8 cellular contexts compared by ENCODE assay signal in genomic region chr15:69755571-69756310, GRCh38.
DNase-seq lines count a peak whose midpoint lies in the region; ATAC-seq and TF ChIP-seq lines count a peak whose summit lies in the region.

No MANE protein-coding gene starts in this region.

- peak overlapping the region; percentile 29 for H3K4me3 ChIP-seq in DOHH2 (ENCODE audit: low read length)
- no peak overlapping the region for H3K4me3 ChIP-seq in KMS-11 (IDR thresholded peaks at IDR 0.05; ENCODE audit: insufficient read depth, low read depth, low read length)
- H3K4me3 ChIP-seq in kidney epithelial cell (ENCODE audit: low read depth, low read length) = no peak overlapping the region
- H3K4me3 ChIP-seq in neural progenitor cell = no peak overlapping the region
- no peak overlapping the region for H3K4me3 ChIP-seq in coronary artery

- H3K4me1 ChIP-seq in DOHH2 (ENCODE audit: control insufficient read depth, low read length) (peaks cover 50% of the 10 kb centered on the region), KMS-11 (ENCODE audit: low read depth, poor library complexity, severe bottlenecking) (peaks cover 81% of the 10 kb centered on the region), neural progenitor cell (peaks cover 7% of the 10 kb centered on the region)

- peaks cover 45% of the 10 kb centered on the region for H3K27me3 ChIP-seq in DOHH2 (ENCODE audit: control insufficient read depth, low read length)
- no peaks in the 10 kb centered on the region for H3K27me3 ChIP-seq in KMS-11 (ENCODE audit: insufficient read depth, low read depth)
- peaks cover 2% of the 10 kb centered on the region for H3K27me3 ChIP-seq in kidney epithelial cell (ENCODE audit: control insufficient read depth, insufficient read depth, low read length)
- no peaks in the 10 kb centered on the region for H3K27me3 ChIP-seq in neural progenitor cell

- H2AFZ ChIP-seq in KMS-11 (ENCODE audit: low read depth) (no peak overlapping the region), neural progenitor cell (replicated peaks) (no peak overlapping the region)

- H3F3A ChIP-seq in DOHH2 (ENCODE audit: control insufficient read depth, insufficient read depth) (peaks cover 3% of the 10 kb centered on the region), neural progenitor cell (ENCODE audit: low read depth) (no peaks in the 10 kb centered on the region)

- H3K79me2 ChIP-seq in DOHH2 (ENCODE audit: control insufficient read depth, low read length) (no peaks in the 10 kb centered on the region), KMS-11 (ENCODE audit: insufficient read depth, low read depth) (no peaks in the 10 kb centered on the region), neural progenitor cell (ENCODE audit: low read depth) (no peaks in the 10 kb centered on the region)

- no peak overlapping the region for H3K27ac Mint-ChIP-seq in neural progenitor cell

- H3K9ac ChIP-seq in KMS-11 (no peak overlapping the region), neural progenitor cell (no peak overlapping the region)

- peaks cover 11% of the 10 kb centered on the region for H3K27me3 Mint-ChIP-seq in neural progenitor cell (ENCODE audit: insufficient read depth, low read depth)

- H3K4me2 ChIP-seq in DOHH2 (ENCODE audit: low read length) (peak overlapping the region; percentile 62), KMS-11 (peak overlapping the region; percentile 75), neural progenitor cell (no peak overlapping the region)

- H3K4me3 Mint-ChIP-seq in neural progenitor cell = no peak overlapping the region

- H3K9me3 Mint-ChIP-seq in neural progenitor cell = peaks cover 10% of the 10 kb centered on the region

- peaks cover 17% of the 10 kb centered on the region for H3K4me1 Mint-ChIP-seq in neural progenitor cell

- H3K9me3 ChIP-seq in DOHH2 (ENCODE audit: control insufficient read depth, insufficient read depth, low read length) = peaks cover 18% of the 10 kb centered on the region
- H3K9me3 ChIP-seq in neural progenitor cell (ENCODE audit: low read depth) = no peaks in the 10 kb centered on the region

- DNase-seq in activated CD8-positive, alpha-beta memory T cell treated with anti-CD3 and anti-CD28 coated beads for 1 hour (ENCODE audit: extremely low read depth in 1 of 2, low read depth in 1 of 2) = peak; percentile 54
- DNase-seq in kidney epithelial cell (ENCODE audit: low read depth) = peak; percentile 82
- DNase-seq in neural progenitor cell (ENCODE audit: low spot score) = no peak
- DNase-seq in coronary artery (ENCODE audit: low spot score) = no peak
- no peak for DNase-seq in hippocampal formation (lab: John Stamatoyannopoulos, UW)

- peaks cover 2% of the 10 kb centered on the region for H3K36me3 Mint-ChIP-seq in neural progenitor cell

- H3K9me2 ChIP-seq in DOHH2 (replicated peaks; ENCODE audit: control insufficient read depth, low read length) = no peaks in the 10 kb centered on the region

- H3K27ac ChIP-seq in DOHH2 (ENCODE audit: low read depth, low read length) (no peak overlapping the region), KMS-11 (peak overlapping the region; percentile 61), neural progenitor cell (no peak overlapping the region), coronary artery (no peak overlapping the region)

- H3K36me3 ChIP-seq in DOHH2 (ENCODE audit: control insufficient read depth, low read length) (no peaks in the 10 kb centered on the region), KMS-11 (ENCODE audit: insufficient read depth) (no peaks in the 10 kb centered on the region), kidney epithelial cell (ENCODE audit: control insufficient read depth, insufficient read depth, low read length) (no peaks in the 10 kb centered on the region), neural progenitor cell (no peaks in the 10 kb centered on the region)

- no peak for TF ChIP-seq CTCF in DOHH2 (IDR thresholded peaks at IDR 0.05; ENCODE audit: low read depth, low read length, poor library complexity, severe bottlenecking)
- TF ChIP-seq CTCF in KMS-11 (conservative IDR thresholded peaks at IDR 0.05; ENCODE audit: low read depth, low read length) = no peak
- no peak for TF ChIP-seq CTCF in kidney epithelial cell (IDR thresholded peaks at IDR 0.05; ENCODE audit: insufficient read depth, low read length, poor library complexity, severe bottlenecking)
- TF ChIP-seq CTCF in neural progenitor cell (IDR thresholded peaks at IDR 0.05) = no peak
- no peak for TF ChIP-seq CTCF in coronary artery (IDR thresholded peaks at IDR 0.05)

- no peaks in the 10 kb centered on the region for H4K20me1 ChIP-seq in DOHH2 (ENCODE audit: control insufficient read depth, insufficient read depth, low read depth, low read length)
- no peaks in the 10 kb centered on the region for H4K20me1 ChIP-seq in KMS-11 (ENCODE audit: insufficient read depth)
- no peaks in the 10 kb centered on the region for H4K20me1 ChIP-seq in neural progenitor cell (ENCODE audit: low read depth)

- peak; percentile 86 for ATAC-seq in GM21528 (IDR thresholded peaks at IDR 0.05; ENCODE audit: low FRiP score, unreplicated experiment)

Comparison
In these comparisons a context has a peak if more than half of its experiments do, and no peak if none do; other contexts are left out.
1. DNase-seq: peak in activated CD8-positive, alpha-beta memory T cell treated with anti-CD3 and anti-CD28 coated beads for 1 hour (2 of 2) and kidney epithelial cell (single experiment); none in neural progenitor cell (single experiment), coronary artery (single experiment) and hippocampal formation (0 of 2).